Comparison of ENCODE assay signal across 2 cellular contexts in the genomic region with DNA sequence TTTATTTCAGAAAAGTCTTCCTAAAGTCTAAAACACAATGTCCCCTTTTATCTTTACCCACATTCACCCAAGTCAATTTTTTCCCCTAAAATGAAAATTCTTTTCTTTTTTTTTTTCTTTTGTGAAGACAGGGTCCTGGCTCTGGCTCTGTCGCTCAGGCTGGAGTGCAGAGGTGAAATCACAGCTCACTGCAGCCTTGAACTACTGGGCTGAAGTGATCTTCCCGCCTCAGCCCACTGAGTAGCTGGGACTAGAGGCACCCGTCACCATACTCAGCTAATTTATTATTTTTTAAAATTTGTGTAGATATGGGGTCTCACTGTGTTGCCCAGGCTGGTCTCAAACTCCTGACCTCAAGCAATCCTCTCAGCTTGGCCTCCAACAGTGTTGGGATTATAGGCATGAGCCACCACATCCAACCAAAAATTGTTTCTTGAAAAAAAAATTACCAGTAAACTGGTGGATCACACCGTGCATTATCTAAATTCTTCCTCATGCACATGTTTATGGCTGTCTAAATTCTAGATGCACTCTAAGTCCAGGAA.
A peak's percentile ranks its signal among the peaks of the same experiment; 100 is the strongest.
TF ChIP-seq lines count a peak whose summit lies in the region.

No MANE protein-coding gene starts in this region.

TF ChIP-seq in HepG2, 621 proteins besides CTCF, POLR2A, EP300 and RAD21:
- TF ChIP-seq SP5 (CRISPR knock-in tag; IDR thresholded peaks at IDR 0.05; ENCODE audit: borderline replicate concordance, low read depth) (no peak), SRSF4 (IDR thresholded peaks at IDR 0.05; ENCODE audit: low read depth, low read length, poor library complexity, severe bottlenecking) (no peak), NFKBIZ (CRISPR knock-in tag; IDR thresholded peaks at IDR 0.05) (no peak), ZNF121 (CRISPR knock-in tag; IDR thresholded peaks at IDR 0.05) (peak; percentile 76)

TF ChIP-seq in K562, 482 proteins besides CTCF, POLR2A, EP300 and RAD21:
- TF ChIP-seq RBM25 (IDR thresholded peaks at IDR 0.05; ENCODE audit: low read depth, low read length, severe bottlenecking) (peak; percentile 57), ZNF121 (CRISPR knock-in tag; conservative IDR thresholded peaks at IDR 0.05) (peak; percentile 91), TARDBP (IDR thresholded peaks at IDR 0.05) (no peak)
